In genomic region chr13:31538067-31539042, GRCh38 we compare ENCODE assay signal across 8 cellular contexts.
DNase-seq lines count a peak whose midpoint lies in the region; ATAC-seq and TF ChIP-seq lines count a peak whose summit lies in the region.

No MANE protein-coding gene starts in this region.

- no peak overlapping the region for H2BK5ac ChIP-seq in mesenchymal stem cell (ENCODE audit: low read depth, low read length, poor library complexity, severe bottlenecking)

- H3K27me3 Mint-ChIP-seq in activated T-cell treated with anti-CD3 and anti-CD28 coated beads, Interleukin-2, amount 50 U/mL, for 24 hours: peaks cover 7% of the 10 kb centered on the region

- no peak overlapping the region for H3K23ac ChIP-seq in mesenchymal stem cell (ENCODE audit: low read length in 2 of 2)

- no peak overlapping the region for H2AFZ ChIP-seq in mesenchymal stem cell (ENCODE audit: low read depth, low read length)

- H3K9me3 ChIP-seq in body of pancreas (no peaks in the 10 kb centered on the region), mesenchymal stem cell (ENCODE audit: control insufficient read depth, low read length) (peaks cover 3% of the 10 kb centered on the region)

- no peak overlapping the region for H2AK5ac ChIP-seq in mesenchymal stem cell (ENCODE audit: low read length, severe bottlenecking)

- no peak overlapping the region for H3K4ac ChIP-seq in mesenchymal stem cell (ENCODE audit: low read depth in 1 of 2, low read length in 2 of 2)

- peak; percentile 2 for DNase-seq in DMS114 treated with DMSO at 0.1 percent for 48 hours (lab: John Stamatoyannopoulos, UW; ENCODE audit: unreplicated experiment)
- peak; percentile 17 for DNase-seq in NAMALWA (ENCODE audit: low spot score)
- peak in 1 of 4 donors; percentile 8 for DNase-seq in body of pancreas
- peak; percentile 25 for DNase-seq in mesenchymal stem cell
- DNase-seq in NCI-H446 treated with DMSO at 0.1 percent for 48 hours (lab: John Stamatoyannopoulos, UW): no peak
- no peak for DNase-seq in activated T-cell treated with anti-CD3 and anti-CD28 coated beads, Interleukin-2, amount 50 U/mL, for 24 hours
- no peak for DNase-seq in hippocampal formation (lab: John Stamatoyannopoulos, UW)
- DNase-seq in stimulated activated naive CD4-positive, alpha-beta T cell treated with Interleukin-2 at 50 U/mL for 16 hours (lab: John Stamatoyannopoulos, UW): no peak

- no peak overlapping the region for H2BK120ac ChIP-seq in mesenchymal stem cell (ENCODE audit: low read depth, low read length)

- H3K4me2 ChIP-seq in mesenchymal stem cell (ENCODE audit: low read length, poor library complexity, severe bottlenecking): no peak overlapping the region

- H3K18ac ChIP-seq in mesenchymal stem cell (ENCODE audit: low read depth in 1 of 2, low read length in 2 of 2): no peak overlapping the region

- no peak overlapping the region for H3K4me3 Mint-ChIP-seq in activated T-cell treated with anti-CD3 and anti-CD28 coated beads, Interleukin-2, amount 50 U/mL, for 24 hours

- no peak overlapping the region for H2BK15ac ChIP-seq in mesenchymal stem cell (ENCODE audit: low read depth, poor library complexity, severe bottlenecking)

- 28 to 39% methylated on average over 6 of the region's 6 CpGs for WGBS in body of pancreas, 2 donors
- 29% methylated on average over 1 of the region's 6 CpGs for WGBS in mesenchymal stem cell

- intact Hi-C loops in body of pancreas (cut with DNase I): no loop called here

- TF ChIP-seq POLR2A in body of pancreas (IDR thresholded peaks at IDR 0.05): no peak

- no peak overlapping the region for H3K9ac ChIP-seq in mesenchymal stem cell (ENCODE audit: low read length)

- no peaks in the 10 kb centered on the region for H3K4me1 Mint-ChIP-seq in activated T-cell treated with anti-CD3 and anti-CD28 coated beads, Interleukin-2, amount 50 U/mL, for 24 hours (ENCODE audit: low read depth)

- no peak overlapping the region for H4K91ac ChIP-seq in mesenchymal stem cell (ENCODE audit: low read length)

- H3K36me3 Mint-ChIP-seq in activated T-cell treated with anti-CD3 and anti-CD28 coated beads, Interleukin-2, amount 50 U/mL, for 24 hours (ENCODE audit: low read depth): no peaks in the 10 kb centered on the region

- H2BK12ac ChIP-seq in mesenchymal stem cell (ENCODE audit: low read length in 2 of 2): no peak overlapping the region

- H3K79me1 ChIP-seq in mesenchymal stem cell (replicated peaks; ENCODE audit: low read length, poor library complexity, severe bottlenecking): no peaks in the 10 kb centered on the region

- no peak for ATAC-seq in body of pancreas

- H4K8ac ChIP-seq in mesenchymal stem cell (ENCODE audit: low read length): no peak overlapping the region

- no peaks in the 10 kb centered on the region for H3K9me3 Mint-ChIP-seq in activated T-cell treated with anti-CD3 and anti-CD28 coated beads, Interleukin-2, amount 50 U/mL, for 24 hours

- H3K27ac ChIP-seq in body of pancreas (no peak overlapping the region), mesenchymal stem cell (ENCODE audit: low read length, poor library complexity, severe bottlenecking) (no peak overlapping the region)

- H3K4me1 ChIP-seq in body of pancreas (no peaks in the 10 kb centered on the region), mesenchymal stem cell (ENCODE audit: control insufficient read depth, insufficient read depth, low read depth, low read length) (no peaks in the 10 kb centered on the region)

- H3K4me3 ChIP-seq in body of pancreas: no peak overlapping the region
- no peak overlapping the region for H3K4me3 ChIP-seq in mesenchymal stem cell (ENCODE audit: insufficient read depth in 1 of 2, low read depth in 1 of 2, low read length in 2 of 2)

- TF ChIP-seq CTCF in body of pancreas (IDR thresholded peaks at IDR 0.05): peak in 4 of 7 experiments; percentile 10 to 33 (median 26)

- no peaks in the 10 kb centered on the region for H3K27me3 ChIP-seq in body of pancreas
- H3K27me3 ChIP-seq in mesenchymal stem cell (ENCODE audit: control insufficient read depth in 1 of 2, insufficient read depth in 1 of 2, low read length in 2 of 2): peaks cover 0 to 3% of the 10 kb centered on the region in 2 experiments

- H3K36me3 ChIP-seq in body of pancreas (replicated peaks in 1 of 2; ENCODE audit: insufficient read depth in 1 of 2, low read depth in 2 of 2): no peaks in the 10 kb centered on the region
- no peaks in the 10 kb centered on the region for H3K36me3 ChIP-seq in mesenchymal stem cell (ENCODE audit: control insufficient read depth in 1 of 2, insufficient read depth in 2 of 2, low read depth in 1 of 2, low read length in 2 of 2)

- H3K27ac Mint-ChIP-seq in activated T-cell treated with anti-CD3 and anti-CD28 coated beads, Interleukin-2, amount 50 U/mL, for 24 hours: no peak overlapping the region

- H3K14ac ChIP-seq in mesenchymal stem cell (ENCODE audit: low read length in 2 of 2): no peak overlapping the region

Comparison
In these comparisons a context has a peak if more than half of its experiments do, and no peak if none do; other contexts are left out.
1. DNase-seq: peak in DMS114 treated with DMSO at 0.1 percent for 48 hours (single experiment), NAMALWA (single experiment) and mesenchymal stem cell (single experiment); none in NCI-H446 treated with DMSO at 0.1 percent for 48 hours (single experiment), activated T-cell treated with anti-CD3 and anti-CD28 coated beads, Interleukin-2, amount 50 U/mL, for 24 hours (single experiment), hippocampal formation (0 of 2) and stimulated activated naive CD4-positive, alpha-beta T cell treated with Interleukin-2 at 50 U/mL for 16 hours (single experiment).